1 cellular context compared by ENCODE assay signal in genomic region chr6:79188885-79189505, GRCh38.
TF ChIP-seq lines count a peak whose summit lies in the region.

No MANE protein-coding gene starts in this region.

TF ChIP-seq in HepG2, 621 proteins besides CTCF, POLR2A, EP300 and RAD21 (continued from another document):
- TF ChIP-seq ZNF280D (CRISPR knock-in tag; IDR thresholded peaks at IDR 0.05) (no peak), SMARCE1 (IDR thresholded peaks at IDR 0.05; ENCODE audit: borderline replicate concordance) (no peak), CEBPG (CRISPR knock-in tag; IDR thresholded peaks at IDR 0.05) (no peak), TFAP4 (IDR thresholded peaks at IDR 0.05; ENCODE audit: borderline replicate concordance, low read depth) (no peak), SSRP1 (CRISPR knock-in tag; IDR thresholded peaks at IDR 0.05) (no peak), RFX3 (CRISPR knock-in tag; IDR thresholded peaks at IDR 0.05) (no peak), SUZ12 (IDR thresholded peaks at IDR 0.05; ENCODE audit: low read depth, low read length) (no peak), NFIB (CRISPR knock-in tag; IDR thresholded peaks at IDR 0.05; ENCODE audit: borderline replicate concordance) (no peak), ZNF691 (CRISPR knock-in tag; IDR thresholded peaks at IDR 0.05; ENCODE audit: borderline replicate concordance, low read depth) (no peak)
